27 cellular contexts compared by ENCODE assay signal in genomic region chr5:67435007-67435406, GRCh38.
"Had no signal": no experiment of that assay in that cellular context is flagged by ENCODE, and none has a peak within 500 bp of the region (broad histone marks: within the 10 kb centered on the region; RNA-seq: fewer than 3 reads in every experiment).

No MANE protein-coding gene starts in this region.

- H3K4me3 ChIP-seq: heart right ventricle, hepatocyte, left ventricle myocardium inferior, lung, pancreas, prostate gland, sigmoid colon, smooth muscle cell, thyroid gland, transverse colon, upper lobe of left lung had no signal

- H3K79me2 ChIP-seq: hepatocyte had no signal

- H3K27me3 ChIP-seq: heart right ventricle, hepatocyte, pancreas, sigmoid colon, thyroid gland, transverse colon, upper lobe of left lung had no signal

- H3K4me3 Mint-ChIP-seq: mesothelial cell of epicardium; naive B cell; natural killer cell; stimulated activated memory B cell treated with anti-CD40 and anti-IgM and Interleukin-4, amounts not matched to agents 10 μg/mL and 1 μg/mL and 100 μg/mL, for 72 hours; stimulated activated naive CD8-positive, alpha-beta T cell treated with anti-CD3 and anti-CD28 coated beads, Interleukin-15, amount 100 ng/mL, for 72 hours had no signal

- H3K9me3 ChIP-seq: heart right ventricle, left ventricle myocardium inferior, pancreas, prostate gland, sigmoid colon, thyroid gland, transverse colon, upper lobe of left lung had no signal

- H2AFZ ChIP-seq: hepatocyte had no signal

- H3K4me1 ChIP-seq: left ventricle myocardium inferior, pancreas, prostate gland, sigmoid colon, thyroid gland, transverse colon, upper lobe of left lung had no signal

- ATAC-seq: heart right ventricle; natural killer cell; pancreas; right cardiac atrium; stimulated activated memory B cell treated with anti-CD40 and anti-IgM and Interleukin-4, amounts not matched to agents 10 μg/mL and 1 μg/mL and 100 μg/mL, for 72 hours; stimulated activated naive CD8-positive, alpha-beta T cell treated with anti-CD3 and anti-CD28 coated beads, Interleukin-15, amount 100 ng/mL, for 72 hours had no signal

- H3K4me1 Mint-ChIP-seq: stimulated activated memory B cell treated with anti-CD40 and anti-IgM and Interleukin-4, amounts not matched to agents 10 μg/mL and 1 μg/mL and 100 μg/mL, for 72 hours; stimulated activated naive CD8-positive, alpha-beta T cell treated with anti-CD3 and anti-CD28 coated beads, Interleukin-15, amount 100 ng/mL, for 72 hours had no signal

- DNase-seq: heart right ventricle; islet precursor cell; left ventricle myocardium inferior; mesendoderm; naive B cell; natural killer cell; nucleus accumbens; pancreas; posterior cingulate gyrus; right cardiac atrium; sigmoid colon; stimulated activated CD4-positive, alpha-beta T cell treated with anti-CD3 and anti-CD28 coated beads, Interleukin-1b, Interleukin-23, amount 100 ng/mL, for 48 hours; stimulated activated CD4-positive, alpha-beta T cell treated with anti-CD3 and anti-CD28 coated beads, Interleukin-2, amount 100 ng/mL, for 48 hours; stimulated activated CD4-positive, alpha-beta T cell treated with anti-CD3 and anti-CD28 coated beads, Interleukin-4, amount 100 ng/mL, for 4 hours; stimulated activated CD8-positive, alpha-beta memory T cell treated with anti-CD3 and anti-CD28 coated beads, Interleukin-4, amount 100 ng/mL, for 48 hours; stimulated activated naive CD4-positive, alpha-beta T cell treated with Interleukin-2 at 50 U/mL for 16 hours; stimulated activated naive CD8-positive, alpha-beta T cell treated with anti-CD3 and anti-CD28 coated beads, Interleukin-15, amount 100 ng/mL, for 72 hours; substantia nigra; thyroid gland; transverse colon; upper lobe of left lung had no signal

- H3K27ac Mint-ChIP-seq: mesothelial cell of epicardium; naive B cell; natural killer cell; stimulated activated memory B cell treated with anti-CD40 and anti-IgM and Interleukin-4, amounts not matched to agents 10 μg/mL and 1 μg/mL and 100 μg/mL, for 72 hours; stimulated activated naive CD8-positive, alpha-beta T cell treated with anti-CD3 and anti-CD28 coated beads, Interleukin-15, amount 100 ng/mL, for 72 hours had no signal

- H3K9me3 Mint-ChIP-seq: naive B cell; natural killer cell; stimulated activated memory B cell treated with anti-CD40 and anti-IgM and Interleukin-4, amounts not matched to agents 10 μg/mL and 1 μg/mL and 100 μg/mL, for 72 hours; stimulated activated naive CD8-positive, alpha-beta T cell treated with anti-CD3 and anti-CD28 coated beads, Interleukin-15, amount 100 ng/mL, for 72 hours had no signal

- H3K27me3 Mint-ChIP-seq: stimulated activated memory B cell treated with anti-CD40 and anti-IgM and Interleukin-4, amounts not matched to agents 10 μg/mL and 1 μg/mL and 100 μg/mL, for 72 hours; stimulated activated naive CD8-positive, alpha-beta T cell treated with anti-CD3 and anti-CD28 coated beads, Interleukin-15, amount 100 ng/mL, for 72 hours had no signal

- H3K4me2 ChIP-seq: hepatocyte, smooth muscle cell had no signal

- H3K36me3 ChIP-seq: heart right ventricle, left ventricle myocardium inferior, pancreas, prostate gland, sigmoid colon, thyroid gland, transverse colon, upper lobe of left lung had no signal

- H3K27ac ChIP-seq: heart right ventricle, hepatocyte, left ventricle myocardium inferior, pancreas, prostate gland, sigmoid colon, thyroid gland, transverse colon, upper lobe of left lung had no signal

- H3K36me3 Mint-ChIP-seq: mesothelial cell of epicardium; naive B cell; natural killer cell; stimulated activated memory B cell treated with anti-CD40 and anti-IgM and Interleukin-4, amounts not matched to agents 10 μg/mL and 1 μg/mL and 100 μg/mL, for 72 hours had no signal
